Comparison of ENCODE assay signal across 20 cellular contexts in genomic region chr1:221862971-221863370, GRCh38.
DNase-seq lines count a peak whose midpoint lies in the region; ATAC-seq, FAIRE-seq and TF ChIP-seq lines count a peak whose summit lies in the region.
"Had no signal": no experiment of that assay in that cellular context is flagged by ENCODE, and none has a peak within 500 bp of the region (broad histone marks: within the 10 kb centered on the region; RNA-seq: fewer than 3 reads in every experiment).

No MANE protein-coding gene starts in this region.

- no peaks in the 10 kb centered on the region for H4K20me1 ChIP-seq in BLaER1 treated with 17β-estradiol and CSF1 and Interleukin-3, amounts not matched to agents 10 nM and 100 nM
- no peaks in the 10 kb centered on the region for H4K20me1 ChIP-seq in MM.1S (ENCODE audit: insufficient read depth, low read length)

- TF ChIP-seq CTCF in MM.1S (IDR thresholded peaks at IDR 0.05; ENCODE audit: low read length), result no peak
- TF ChIP-seq CTCF in bronchial epithelial cell (IDR thresholded peaks at IDR 0.05; ENCODE audit: insufficient read depth, low read length, severe bottlenecking), result no peak

- no peak overlapping the region for H3K4me3 Mint-ChIP-seq in stimulated activated naive B cell treated with anti-CD40 and anti-IgM and Interleukin-4, amounts not matched to agents 10 μg/mL and 1 μg/mL and 100 μg/mL, for 72 hours
- H3K4me3 Mint-ChIP-seq: CD4-positive, CD25-positive, alpha-beta regulatory T cell; CD8-positive, alpha-beta memory T cell had no signal

- no peak overlapping the region for H3K4me3 ChIP-seq in BLaER1 treated with 17β-estradiol and CSF1 and Interleukin-3, amounts not matched to agents 10 nM and 100 nM
- H3K4me3 ChIP-seq in MM.1S (ENCODE audit: low read length), result no peak overlapping the region
- H3K4me3 ChIP-seq in bronchial epithelial cell (ENCODE audit: low read depth, low read length), result no peak overlapping the region

- peak; percentile 7 for FAIRE-seq in bronchial epithelial cell (lab: Jason Lieb, UNC)
- FAIRE-seq: GM12892 had no signal

- H3F3A ChIP-seq in MM.1S (ENCODE audit: insufficient read depth, low read length), result no peaks in the 10 kb centered on the region

- H3K9me3 Mint-ChIP-seq in stimulated activated naive B cell treated with anti-CD40 and anti-IgM and Interleukin-4, amounts not matched to agents 10 μg/mL and 1 μg/mL and 100 μg/mL, for 72 hours, result peaks cover 0 to 3% of the 10 kb centered on the region in 2 donors
- H3K9me3 Mint-ChIP-seq: CD4-positive, CD25-positive, alpha-beta regulatory T cell; CD8-positive, alpha-beta memory T cell had no signal

- H3K4me1 ChIP-seq in BLaER1 treated with 17β-estradiol and CSF1 and Interleukin-3, amounts not matched to agents 10 nM and 100 nM, result peaks cover 0 to 11% (median 9%) of the 10 kb centered on the region in 10 experiments; a peak in 13 of 20 replicates
- peaks cover 22% of the 10 kb centered on the region for H3K4me1 ChIP-seq in MM.1S (ENCODE audit: low read length)

- H3K9ac ChIP-seq in BLaER1 treated with 17β-estradiol and CSF1 and Interleukin-3, amounts not matched to agents 10 nM and 100 nM, result no peak overlapping the region
- H3K9ac ChIP-seq in MM.1S (ENCODE audit: low read length), result no peak overlapping the region

- H3K4me1 Mint-ChIP-seq in stimulated activated naive B cell treated with anti-CD40 and anti-IgM and Interleukin-4, amounts not matched to agents 10 μg/mL and 1 μg/mL and 100 μg/mL, for 72 hours, result peaks cover 10 to 23% of the 10 kb centered on the region in 2 donors
- H3K4me1 Mint-ChIP-seq: CD4-positive, CD25-positive, alpha-beta regulatory T cell; CD8-positive, alpha-beta memory T cell had no signal

- H3K27me3 ChIP-seq in BLaER1 treated with 17β-estradiol and CSF1 and Interleukin-3, amounts not matched to agents 10 nM and 100 nM, result no peaks in the 10 kb centered on the region
- H3K27me3 ChIP-seq in MM.1S (replicated peaks; ENCODE audit: insufficient read depth, low read length) (no peaks in the 10 kb centered on the region), bronchial epithelial cell (ENCODE audit: control insufficient read depth, insufficient read depth, low read length) (no peaks in the 10 kb centered on the region)

- H3K36me3 ChIP-seq in BLaER1 treated with 17β-estradiol and CSF1 and Interleukin-3, amounts not matched to agents 10 nM and 100 nM, result no peaks in the 10 kb centered on the region
- H3K36me3 ChIP-seq in MM.1S (replicated peaks; ENCODE audit: insufficient read depth, low read length) (no peaks in the 10 kb centered on the region), bronchial epithelial cell (ENCODE audit: control insufficient read depth, insufficient read depth, low read length) (no peaks in the 10 kb centered on the region)

- no peaks in the 10 kb centered on the region for H3K9me3 ChIP-seq in BLaER1 treated with 17β-estradiol and CSF1 and Interleukin-3, amounts not matched to agents 10 nM and 100 nM (replicated peaks in 1 of 11)
- H3K9me3 ChIP-seq in MM.1S (replicated peaks; ENCODE audit: insufficient read depth, low read length), result no peaks in the 10 kb centered on the region

- H3K36me3 Mint-ChIP-seq in stimulated activated naive B cell treated with anti-CD40 and anti-IgM and Interleukin-4, amounts not matched to agents 10 μg/mL and 1 μg/mL and 100 μg/mL, for 72 hours, result no peaks in the 10 kb centered on the region
- H3K36me3 Mint-ChIP-seq: CD4-positive, CD25-positive, alpha-beta regulatory T cell; CD8-positive, alpha-beta memory T cell had no signal

- no peaks in the 10 kb centered on the region for H3K9me2 ChIP-seq in MM.1S (replicated peaks; ENCODE audit: insufficient read depth, low read length)

- no peaks in the 10 kb centered on the region for H3K79me2 ChIP-seq in MM.1S (ENCODE audit: low read length)

- no peak for ATAC-seq in stimulated activated naive B cell treated with anti-CD40 and anti-IgM and Interleukin-4, amounts not matched to agents 10 μg/mL and 1 μg/mL and 100 μg/mL, for 72 hours (replicated peaks)
- no peak for ATAC-seq in HG03139 (IDR thresholded peaks at IDR 0.05; ENCODE audit: unreplicated experiment)
- ATAC-seq: HCT116 had no signal

- no peak overlapping the region for H3K27ac ChIP-seq in BLaER1 treated with 17β-estradiol and CSF1 and Interleukin-3, amounts not matched to agents 10 nM and 100 nM
- H3K27ac ChIP-seq in MM.1S (ENCODE audit: low read length), result peak overlapping the region; percentile 40; the same call in 1 of the 2 replicates

- DNase-seq in MM.1S (no peak), bronchial epithelial cell (ENCODE audit: low read depth) (no peak), NCI-H1105 treated with DMSO at 0.1 percent for 48 hours (lab: John Stamatoyannopoulos, UW) (no peak), NOMO-1 treated with dmso at 0.1 percent for 144 hours (lab: John Stamatoyannopoulos, UW; ENCODE audit: unreplicated experiment) (no peak)
- DNase-seq in stimulated activated naive B cell treated with anti-CD40 and anti-IgM and Interleukin-4, amounts not matched to agents 10 μg/mL and 1 μg/mL and 100 μg/mL, for 72 hours, result no peak
- DNase-seq: 8988T; C1 segment of cervical spinal cord; CD4-positive, CD25-positive, alpha-beta regulatory T cell; CD8-positive, alpha-beta memory T cell; COR-L47; DMS 273 treated with DMSO at 0.1 percent for 48 hours; DMS53; DND-41; EL; GOT3; H7 had no signal

- H2AFZ ChIP-seq in MM.1S (ENCODE audit: low read length), result no peak overlapping the region

- peak overlapping the region in 7 of 11 experiments; percentile 30 to 58 (median 45); a peak in 12 of 22 replicates for H3K4me2 ChIP-seq in BLaER1 treated with 17β-estradiol and CSF1 and Interleukin-3, amounts not matched to agents 10 nM and 100 nM
- peak overlapping the region; percentile 23 for H3K4me2 ChIP-seq in MM.1S (ENCODE audit: low read depth, low read length)

- no peaks in the 10 kb centered on the region for H3K27me3 Mint-ChIP-seq in stimulated activated naive B cell treated with anti-CD40 and anti-IgM and Interleukin-4, amounts not matched to agents 10 μg/mL and 1 μg/mL and 100 μg/mL, for 72 hours
- H3K27me3 Mint-ChIP-seq: CD4-positive, CD25-positive, alpha-beta regulatory T cell; CD8-positive, alpha-beta memory T cell had no signal

- peak overlapping the region; percentile 21 for H3K27ac Mint-ChIP-seq in stimulated activated naive B cell treated with anti-CD40 and anti-IgM and Interleukin-4, amounts not matched to agents 10 μg/mL and 1 μg/mL and 100 μg/mL, for 72 hours
- H3K27ac Mint-ChIP-seq: CD4-positive, CD25-positive, alpha-beta regulatory T cell; CD8-positive, alpha-beta memory T cell had no signal
